Comparison of ENCODE assay signal across 23 cellular contexts in the genomic region with DNA sequence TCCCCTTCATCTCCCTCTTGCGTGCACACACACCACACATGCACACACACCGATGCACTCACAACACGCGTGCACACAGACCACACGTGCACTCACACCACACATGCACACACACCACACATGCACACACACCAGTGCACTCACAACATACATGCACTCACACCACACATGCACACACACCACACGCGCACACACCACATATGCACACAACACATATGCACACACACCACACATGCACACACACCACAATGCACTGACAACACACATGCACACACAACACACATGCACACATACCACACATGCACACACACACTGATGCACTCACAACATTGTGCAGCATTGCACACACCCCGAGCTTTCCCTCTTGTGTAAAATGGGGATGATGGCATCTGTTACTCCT.
DNase-seq lines count a peak whose midpoint lies in the region; ATAC-seq, FAIRE-seq and TF ChIP-seq lines count a peak whose summit lies in the region.
"Had no signal": no experiment of that assay in that cellular context is flagged by ENCODE, and none has a peak within 500 bp of the region (broad histone marks: within the 10 kb centered on the region; RNA-seq: fewer than 3 reads in every experiment).

No MANE protein-coding gene starts in this region.

- H3K36me3 ChIP-seq in left ventricle myocardium inferior, result peaks cover 87% of the 10 kb centered on the region
- H3K36me3 ChIP-seq in right atrium auricular region, result peaks cover 87% of the 10 kb centered on the region

- H3K27ac Mint-ChIP-seq in brain, result peak overlapping the region in 3 of 5 experiments; percentile 11 to 55 (median 27)
- peak overlapping the region; percentile 22 for H3K27ac Mint-ChIP-seq in memory B cell
- H3K27ac Mint-ChIP-seq in T-cell, result no peak overlapping the region
- H3K27ac Mint-ChIP-seq: B cell had no signal

- H3K36me3 Mint-ChIP-seq in brain (peaks cover 69% of the 10 kb centered on the region), memory B cell (peaks cover 31% of the 10 kb centered on the region), T-cell (peaks cover 63% of the 10 kb centered on the region)

- H3K4me3 Mint-ChIP-seq in brain (no peak overlapping the region), memory B cell (no peak overlapping the region), T-cell (no peak overlapping the region)
- H3K4me3 Mint-ChIP-seq: B cell, CD14-positive monocyte had no signal

- H3K4me3 ChIP-seq in left ventricle myocardium inferior (no peak overlapping the region), right atrium auricular region (no peak overlapping the region)

- POLR2A ChIA-PET in T-cell (lab: Charles Lee), result no interaction called here

- intact Hi-C loops in left ventricle myocardium inferior (cut with micrococcal nuclease), result no loop called here

- H3K27me3 Mint-ChIP-seq in brain (peaks cover 3% of the 10 kb centered on the region), memory B cell (no peaks in the 10 kb centered on the region), T-cell (no peaks in the 10 kb centered on the region)
- H3K27me3 Mint-ChIP-seq: B cell had no signal

- H3K27ac ChIP-seq in left ventricle myocardium inferior (replicated peaks) (peak overlapping the region; percentile 56), right atrium auricular region (no peak overlapping the region)

- H3K4me1 ChIP-seq in left ventricle myocardium inferior (peaks cover 16% of the 10 kb centered on the region), right atrium auricular region (no peaks in the 10 kb centered on the region)

- DNase-seq in left ventricle myocardium inferior (no peak), right atrium auricular region (ENCODE audit: low spot score) (no peak), memory B cell (ENCODE audit: low spot score in 2 of 2) (no peak), urothelium cell line (ENCODE audit: low spot score) (no peak), T-cell (no peak), HUDEP-2 (lab: John Stamatoyannopoulos, UW; ENCODE audit: unreplicated experiment in 76 of 76) (no peak), NCI-H1092 (lab: John Stamatoyannopoulos, UW) (no peak)
- DNase-seq: GOT3; KG1; NCI-H1105; NCI-H146; NCI-H2029; NCI-H2227 treated with DMSO at 0.1 percent for 48 hours; NCI-H510A; NCI-H748 treated with DMSO at 0.1 percent for 48 hours; NK-92 treated with Interleukin-12 subunit alpha and Interleukin-12 subunit beta, amount 100 ng/mL, for 24 hours; SIG-M5 had no signal

- H3K4me1 Mint-ChIP-seq in brain (no peaks in the 10 kb centered on the region), memory B cell (peaks cover 4% of the 10 kb centered on the region), T-cell (peaks cover 0 to 2% (median 0%) of the 10 kb centered on the region in 3 donors)
- H3K4me1 Mint-ChIP-seq: B cell, CD14-positive monocyte had no signal

- ATAC-seq in memory B cell (ENCODE audit: low read depth) (no peak), T-cell (replicated peaks in 1 of 4) (no peak)
- ATAC-seq: Panc1 had no signal

- H3K9me3 ChIP-seq in left ventricle myocardium inferior (replicated peaks), result no peaks in the 10 kb centered on the region
- no peaks in the 10 kb centered on the region for H3K9me3 ChIP-seq in right atrium auricular region

- TF ChIP-seq CTCF in left ventricle myocardium inferior (IDR thresholded peaks at IDR 0.05; ENCODE audit: borderline replicate concordance) (no peak), right atrium auricular region (IDR thresholded peaks at IDR 0.05) (no peak), brain (conservative IDR thresholded peaks at IDR 0.05) (no peak)

- FAIRE-seq in urothelium cell line (lab: Jason Lieb, UNC), result peak; percentile 100
- FAIRE-seq: G401.6, GM19239 had no signal

- H3K27me3 ChIP-seq in left ventricle myocardium inferior (ENCODE audit: low read depth) (no peaks in the 10 kb centered on the region), right atrium auricular region (no peaks in the 10 kb centered on the region)

- no peaks in the 10 kb centered on the region for H3K9me3 Mint-ChIP-seq in brain
- H3K9me3 Mint-ChIP-seq in memory B cell, result no peaks in the 10 kb centered on the region
- no peaks in the 10 kb centered on the region for H3K9me3 Mint-ChIP-seq in T-cell
- H3K9me3 Mint-ChIP-seq: CD14-positive monocyte had no signal

- CTCF ChIA-PET in T-cell (lab: Charles Lee), result no interaction called here

Comparison
In these comparisons a context has a peak if more than half of its experiments do, and no peak if none do; other contexts are left out.
1. H3K27ac Mint-ChIP-seq: peak in brain (3 of 5) and memory B cell (single experiment); none in T-cell (0 of 2).